ENCODE assay signal across 22 cellular contexts in genomic region chr9:70901013-70901412, GRCh38.
DNase-seq lines count a peak whose midpoint lies in the region; ATAC-seq, FAIRE-seq and TF ChIP-seq lines count a peak whose summit lies in the region.
"Had no signal": no experiment of that assay in that cellular context is flagged by ENCODE, and none has a peak within 500 bp of the region (broad histone marks: within the 10 kb centered on the region; RNA-seq: fewer than 3 reads in every experiment).

No MANE protein-coding gene starts in this region.

- H3K27ac Mint-ChIP-seq in WTC11: 0 out of 2 replicates have a peak overlapping the region, but pooled peaks have one; percentile 3
- H3K27ac Mint-ChIP-seq in immature natural killer cell: no peak overlapping the region
- H3K27ac Mint-ChIP-seq: CD4-positive, alpha-beta memory T cell; GM23338; H9 had no signal

- H2AFZ ChIP-seq in mammary epithelial cell (ENCODE audit: low read depth, low read length): no peak overlapping the region
- H2AFZ ChIP-seq: GM23338 had no signal

- H4K20me1 ChIP-seq in mammary epithelial cell (ENCODE audit: insufficient read depth, low read length): no peaks in the 10 kb centered on the region

- H3K36me3 ChIP-seq in mammary epithelial cell (ENCODE audit: insufficient read depth, low read length) (no peaks in the 10 kb centered on the region), breast epithelium (no peaks in the 10 kb centered on the region), small intestine (ENCODE audit: control insufficient read depth in 2 of 2, insufficient read depth in 2 of 2, low read length in 2 of 2) (no peaks in the 10 kb centered on the region)
- H3K36me3 ChIP-seq: BE2C had no signal

- ATAC-seq in WTC11: no peak
- ATAC-seq: GM23338, HepG2 had no signal

- TF ChIP-seq CTCF in mammary epithelial cell (conservative IDR thresholded peaks at IDR 0.05 in 1 of 2, IDR thresholded peaks at IDR 0.05 in 1 of 2; ENCODE audit: extremely low read depth in 1 of 2, insufficient read depth in 1 of 2, low read depth in 1 of 2, low read length in 2 of 2) (no peak), breast epithelium (IDR thresholded peaks at IDR 0.05) (no peak), WTC11 (IDR thresholded peaks at IDR 0.05) (no peak), fibroblast of the aortic adventitia (IDR thresholded peaks at IDR 0.05; ENCODE audit: insufficient read depth, low read length) (no peak)

- H3K4me3 ChIP-seq in mammary epithelial cell (replicated peaks in 1 of 3; ENCODE audit: insufficient read depth in 1 of 3, low read depth in 2 of 3, low read length in 3 of 3) (no peak overlapping the region), breast epithelium (no peak overlapping the region), fibroblast of the aortic adventitia (ENCODE audit: low read depth, low read length) (no peak overlapping the region), small intestine (ENCODE audit: low read depth in 1 of 2, low read length in 2 of 2) (no peak overlapping the region)
- H3K4me3 ChIP-seq: GM23338 had no signal

- dilution Hi-C loops in mammary epithelial cell (cut with HindIII; ENCODE audit: low sequenced_read_pairs): no loop called here

- H3K4me1 Mint-ChIP-seq in WTC11 (peaks cover 14% of the 10 kb centered on the region), immature natural killer cell (no peaks in the 10 kb centered on the region)
- H3K4me1 Mint-ChIP-seq: CD4-positive, alpha-beta memory T cell had no signal

- H3K27me3 ChIP-seq in mammary epithelial cell (ENCODE audit: insufficient read depth, low read length): no peaks in the 10 kb centered on the region
- no peaks in the 10 kb centered on the region for H3K27me3 ChIP-seq in breast epithelium
- no peaks in the 10 kb centered on the region for H3K27me3 ChIP-seq in small intestine (ENCODE audit: control insufficient read depth in 2 of 2, insufficient read depth in 2 of 2, low read length in 2 of 2)
- H3K27me3 ChIP-seq: BE2C had no signal

- H3K27ac ChIP-seq in mammary epithelial cell (ENCODE audit: insufficient read depth, low read depth, low read length) (no peak overlapping the region), breast epithelium (no peak overlapping the region), small intestine (ENCODE audit: low read depth in 1 of 2, low read length in 1 of 2) (no peak overlapping the region)
- H3K27ac ChIP-seq: C4-2B had no signal

- H3K79me2 ChIP-seq in mammary epithelial cell (ENCODE audit: insufficient read depth, low read length): no peaks in the 10 kb centered on the region

- H3K4me1 ChIP-seq in mammary epithelial cell (ENCODE audit: insufficient read depth, low read length) (peaks cover 25% of the 10 kb centered on the region), breast epithelium (no peaks in the 10 kb centered on the region), small intestine (ENCODE audit: control insufficient read depth in 2 of 2, insufficient read depth in 1 of 2, low read depth in 1 of 2, low read length in 1 of 2) (peaks cover 0 to 5% of the 10 kb centered on the region in 2 donors)
- H3K4me1 ChIP-seq: BE2C had no signal

- FAIRE-seq in small intestine (lab: Jason Lieb, UNC): peak; percentile 81
- FAIRE-seq: D721Med, G401.6, GM12891, HepG2, HTR-8/SVneo had no signal

- H3K27me3 Mint-ChIP-seq in WTC11 (ENCODE audit: low read depth): no peaks in the 10 kb centered on the region
- H3K27me3 Mint-ChIP-seq in immature natural killer cell (ENCODE audit: low read depth in 3 of 3): peaks cover 0 to 5% (median 3%) of the 10 kb centered on the region in 3 donors
- H3K27me3 Mint-ChIP-seq: CD4-positive, alpha-beta memory T cell had no signal

- in situ Hi-C loops in mammary epithelial cell (cut with MboI; ENCODE audit: low sequenced_read_pairs in 2 of 2): no loop called here

- H3K4me3 Mint-ChIP-seq in WTC11 (no peak overlapping the region), immature natural killer cell (no peak overlapping the region)
- H3K4me3 Mint-ChIP-seq: CD4-positive, alpha-beta memory T cell; GM23338; H9 had no signal

- BruUV-seq in mammary epithelial cell (replicated peaks; lab: Mats Ljungman, UMichigan): no TSS peak

- H3K4me2 ChIP-seq in mammary epithelial cell (ENCODE audit: insufficient read depth, low read depth, low read length): peak overlapping the region; percentile 32
- H3K4me2 ChIP-seq: GM23338 had no signal

- CTCF ChIA-PET in mammary epithelial cell (lab: Charles Lee; ENCODE audit: low non-redundant PET) (interaction anchor here (0.6 kb wide), 1 partner anchor 23 kb away, joined by 3 read pairs; no protein-coding TSS in a partner anchor), WTC11 (lab: Charles Lee) (no interaction called here)

- H3K36me3 Mint-ChIP-seq in WTC11: no peaks in the 10 kb centered on the region
- H3K36me3 Mint-ChIP-seq in immature natural killer cell: no peaks in the 10 kb centered on the region
- H3K36me3 Mint-ChIP-seq: CD4-positive, alpha-beta memory T cell had no signal

- intact Hi-C loops in mammary epithelial cell (cut with micrococcal nuclease): loop anchor here (10.0 kb wide), 1 partner anchor 486 kb away; the partner anchor contains the start of gene KLF9
- intact Hi-C loops in breast epithelium (cut with DNase I; ENCODE audit: low total_unique reads): no loop called here

- DNase-seq in mammary epithelial cell (no peak), breast epithelium (ENCODE audit: low spot score in 2 of 2) (no peak), WTC11 (ENCODE audit: low spot score) (no peak), fibroblast of the aortic adventitia (ENCODE audit: low read depth) (peak; percentile 15), small intestine (peak; percentile 88), immature natural killer cell (no peak), NCI-H82 treated with DMSO at 0.1 percent for 48 hours (lab: John Stamatoyannopoulos, UW; ENCODE audit: unreplicated experiment) (no peak)
- no peak for DNase-seq in activated CD4-positive, alpha-beta T cell treated with anti-CD3 and anti-CD28 coated beads for 1 hour
- DNase-seq: 8988T; BE2C; CD4-positive, alpha-beta memory T cell; DMS153; DMS79 treated with DMSO at 0.1 percent for 48 hours; EL; H9 had no signal

- H3K9me3 Mint-ChIP-seq in WTC11: no peaks in the 10 kb centered on the region
- H3K9me3 Mint-ChIP-seq in immature natural killer cell: no peaks in the 10 kb centered on the region
- H3K9me3 Mint-ChIP-seq: GM23338, H9 had no signal

- POLR2A ChIA-PET in WTC11 (lab: Charles Lee): no interaction called here

- H3K9ac ChIP-seq in mammary epithelial cell (ENCODE audit: insufficient read depth, low read length): no peak overlapping the region

- no peak for TF ChIP-seq POLR2A in breast epithelium (IDR thresholded peaks at IDR 0.05)

- no peaks in the 10 kb centered on the region for H3K9me3 ChIP-seq in mammary epithelial cell (replicated peaks; ENCODE audit: insufficient read depth, low read length)
- H3K9me3 ChIP-seq in breast epithelium: no peaks in the 10 kb centered on the region
- H3K9me3 ChIP-seq in small intestine (ENCODE audit: control insufficient read depth, low read depth): no peaks in the 10 kb centered on the region
- H3K9me3 ChIP-seq: BE2C had no signal

TF ChIP-seq in WTC11, 78 proteins besides CTCF, POLR2A, EP300 and RAD21 (continues in another document):
- TF ChIP-seq, protein P1, sequence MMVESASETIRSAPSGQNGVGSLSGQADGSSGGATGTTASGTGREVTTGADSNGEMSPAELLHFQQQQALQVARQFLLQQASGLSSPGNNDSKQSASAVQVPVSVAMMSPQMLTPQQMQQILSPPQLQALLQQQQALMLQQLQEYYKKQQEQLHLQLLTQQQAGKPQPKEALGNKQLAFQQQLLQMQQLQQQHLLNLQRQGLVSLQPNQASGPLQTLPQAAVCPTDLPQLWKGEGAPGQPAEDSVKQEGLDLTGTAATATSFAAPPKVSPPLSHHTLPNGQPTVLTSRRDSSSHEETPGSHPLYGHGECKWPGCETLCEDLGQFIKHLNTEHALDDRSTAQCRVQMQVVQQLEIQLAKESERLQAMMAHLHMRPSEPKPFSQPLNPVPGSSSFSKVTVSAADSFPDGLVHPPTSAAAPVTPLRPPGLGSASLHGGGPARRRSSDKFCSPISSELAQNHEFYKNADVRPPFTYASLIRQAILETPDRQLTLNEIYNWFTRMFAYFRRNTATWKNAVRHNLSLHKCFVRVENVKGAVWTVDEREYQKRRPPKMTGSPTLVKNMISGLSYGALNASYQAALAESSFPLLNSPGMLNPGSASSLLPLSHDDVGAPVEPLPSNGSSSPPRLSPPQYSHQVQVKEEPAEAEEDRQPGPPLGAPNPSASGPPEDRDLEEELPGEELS (CRISPR knock-in tag; IDR thresholded peaks at IDR 0.05): no peak
- TF ChIP-seq NFATC4 (CRISPR knock-in tag; IDR thresholded peaks at IDR 0.05) (no peak), ZBTB21 (CRISPR knock-in tag; IDR thresholded peaks at IDR 0.05; ENCODE audit: borderline replicate concordance) (no peak), ZNF263 (CRISPR knock-in tag; IDR thresholded peaks at IDR 0.05; ENCODE audit: low read depth) (no peak)
- TF ChIP-seq, protein P2, sequence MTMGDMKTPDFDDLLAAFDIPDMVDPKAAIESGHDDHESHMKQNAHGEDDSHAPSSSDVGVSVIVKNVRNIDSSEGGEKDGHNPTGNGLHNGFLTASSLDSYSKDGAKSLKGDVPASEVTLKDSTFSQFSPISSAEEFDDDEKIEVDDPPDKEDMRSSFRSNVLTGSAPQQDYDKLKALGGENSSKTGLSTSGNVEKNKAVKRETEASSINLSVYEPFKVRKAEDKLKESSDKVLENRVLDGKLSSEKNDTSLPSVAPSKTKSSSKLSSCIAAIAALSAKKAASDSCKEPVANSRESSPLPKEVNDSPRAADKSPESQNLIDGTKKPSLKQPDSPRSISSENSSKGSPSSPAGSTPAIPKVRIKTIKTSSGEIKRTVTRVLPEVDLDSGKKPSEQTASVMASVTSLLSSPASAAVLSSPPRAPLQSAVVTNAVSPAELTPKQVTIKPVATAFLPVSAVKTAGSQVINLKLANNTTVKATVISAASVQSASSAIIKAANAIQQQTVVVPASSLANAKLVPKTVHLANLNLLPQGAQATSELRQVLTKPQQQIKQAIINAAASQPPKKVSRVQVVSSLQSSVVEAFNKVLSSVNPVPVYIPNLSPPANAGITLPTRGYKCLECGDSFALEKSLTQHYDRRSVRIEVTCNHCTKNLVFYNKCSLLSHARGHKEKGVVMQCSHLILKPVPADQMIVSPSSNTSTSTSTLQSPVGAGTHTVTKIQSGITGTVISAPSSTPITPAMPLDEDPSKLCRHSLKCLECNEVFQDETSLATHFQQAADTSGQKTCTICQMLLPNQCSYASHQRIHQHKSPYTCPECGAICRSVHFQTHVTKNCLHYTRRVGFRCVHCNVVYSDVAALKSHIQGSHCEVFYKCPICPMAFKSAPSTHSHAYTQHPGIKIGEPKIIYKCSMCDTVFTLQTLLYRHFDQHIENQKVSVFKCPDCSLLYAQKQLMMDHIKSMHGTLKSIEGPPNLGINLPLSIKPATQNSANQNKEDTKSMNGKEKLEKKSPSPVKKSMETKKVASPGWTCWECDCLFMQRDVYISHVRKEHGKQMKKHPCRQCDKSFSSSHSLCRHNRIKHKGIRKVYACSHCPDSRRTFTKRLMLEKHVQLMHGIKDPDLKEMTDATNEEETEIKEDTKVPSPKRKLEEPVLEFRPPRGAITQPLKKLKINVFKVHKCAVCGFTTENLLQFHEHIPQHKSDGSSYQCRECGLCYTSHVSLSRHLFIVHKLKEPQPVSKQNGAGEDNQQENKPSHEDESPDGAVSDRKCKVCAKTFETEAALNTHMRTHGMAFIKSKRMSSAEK (CRISPR knock-in tag; IDR thresholded peaks at IDR 0.05; ENCODE audit: borderline replicate concordance): no peak

Comparison
In these comparisons a context has a peak if more than half of its experiments do, and no peak if none do; other contexts are left out.
1. DNase-seq: peak in fibroblast of the aortic adventitia (single experiment) and small intestine (single experiment); none in mammary epithelial cell (single experiment), breast epithelium (0 of 2), WTC11 (single experiment), immature natural killer cell (0 of 3), NCI-H82 treated with DMSO at 0.1 percent for 48 hours (single experiment) and activated CD4-positive, alpha-beta T cell treated with anti-CD3 and anti-CD28 coated beads for 1 hour (single experiment).